Comparison of ENCODE assay signal across 8 cellular contexts in genomic region chr5:138354926-138355378, GRCh38. TPM values are rescaled to one million over a fixed set of nuclear protein-coding genes. Genes with fewer than 3 reads are reported as not detected.
DNase-seq lines count a peak whose midpoint lies in the region; ATAC-seq and TF ChIP-seq lines count a peak whose summit lies in the region.

No MANE protein-coding gene starts in this region.

- TF ChIP-seq POLR2A in IMR-90 (IDR thresholded peaks at IDR 0.05; ENCODE audit: low read depth, low read length), result no peak

- CTCF ChIA-PET in IMR-90 (lab: Yijun Ruan, JAX), result interaction anchor here (0.5 kb wide), 1 partner anchor 15 kb away, joined by 3 read pairs; no protein-coding TSS in a partner anchor

- peak overlapping the region; percentile 89; the same call in 1 of the 2 replicates for H3K4me2 ChIP-seq in IMR-90 (ENCODE audit: low read depth, low read length)

- H3K27ac Mint-ChIP-seq in chondrocyte (ENCODE audit: unreplicated experiment), result peak overlapping the region; percentile 98
- peak overlapping the region; percentile 85 for H3K27ac Mint-ChIP-seq in stimulated activated naive B cell treated with anti-CD40 and anti-IgM and Interleukin-4, amounts not matched to agents 10 μg/mL and 1 μg/mL and 100 μg/mL, for 72 hours

- H2BK20ac ChIP-seq in IMR-90 (ENCODE audit: low read depth, low read length), result no peak overlapping the region

- H3K9ac ChIP-seq in IMR-90 (ENCODE audit: low read depth, low read length), result no peak overlapping the region

- BruUV-seq in IMR-90 (replicated peaks; lab: Mats Ljungman, UMichigan), result no TSS peak

- H3K4ac ChIP-seq in IMR-90 (ENCODE audit: low read depth, low read length), result no peak overlapping the region

- POLR2A ChIA-PET in IMR-90 (lab: Charles Lee; ENCODE audit: unreplicated experiment), result no interaction called here

- peaks cover 4% of the 10 kb centered on the region for H3K9me3 ChIP-seq in IMR-90 (ENCODE audit: control insufficient read depth, insufficient read depth, low read length)

- no peak overlapping the region for H2AK5ac ChIP-seq in IMR-90 (ENCODE audit: low read depth, low read length)

- H2AK9ac ChIP-seq in IMR-90 (replicated peaks; ENCODE audit: low read depth, low read length, poor library complexity), result no peak overlapping the region

- no peak overlapping the region for H2BK120ac ChIP-seq in IMR-90 (ENCODE audit: low read depth, low read length)

- H2AFZ ChIP-seq in IMR-90 (replicated peaks; ENCODE audit: low read length, poor library complexity), result no peak overlapping the region

- no peak overlapping the region for H3K27ac ChIP-seq in IMR-90 (ENCODE audit: insufficient read depth, low read length)

- H3K4me1 ChIP-seq in IMR-90 (ENCODE audit: control insufficient read depth, insufficient read depth, low read length), result peaks cover 2% of the 10 kb centered on the region; the same call in 1 of the 2 replicates

- H2BK5ac ChIP-seq in IMR-90 (ENCODE audit: low read depth, low read length, poor library complexity, severe bottlenecking), result no peak overlapping the region

- H3K4me3 Mint-ChIP-seq in chondrocyte (ENCODE audit: unreplicated experiment), result peak overlapping the region; percentile 94
- peak overlapping the region; percentile 91 to 94 for H3K4me3 Mint-ChIP-seq in stimulated activated naive B cell treated with anti-CD40 and anti-IgM and Interleukin-4, amounts not matched to agents 10 μg/mL and 1 μg/mL and 100 μg/mL, for 72 hours

- no peak overlapping the region for H4K8ac ChIP-seq in IMR-90 (ENCODE audit: low read depth in 2 of 2, low read length in 2 of 2)

- no peak overlapping the region for H2BK15ac ChIP-seq in IMR-90 (ENCODE audit: low read depth, low read length)

- no peak overlapping the region for H3K23ac ChIP-seq in IMR-90 (ENCODE audit: low read depth, low read length)

- dilution Hi-C loops in IMR-90 (cut with HindIII; ENCODE audit: low sequenced_read_pairs, unreplicated experiment), result no loop called here

- H3K27me3 ChIP-seq in IMR-90 (ENCODE audit: control insufficient read depth, insufficient read depth, low read length), result no peaks in the 10 kb centered on the region

- no peak overlapping the region for H3K4me3 ChIP-seq in IMR-90 (ENCODE audit: insufficient read depth, low read depth, low read length)

- no peaks in the 10 kb centered on the region for H3K27me3 Mint-ChIP-seq in chondrocyte (ENCODE audit: low read depth)
- no peaks in the 10 kb centered on the region for H3K27me3 Mint-ChIP-seq in stimulated activated naive B cell treated with anti-CD40 and anti-IgM and Interleukin-4, amounts not matched to agents 10 μg/mL and 1 μg/mL and 100 μg/mL, for 72 hours

- peaks cover 6 to 30% of the 10 kb centered on the region in 2 experiments; a peak in 3 of 4 replicates for H3K79me1 ChIP-seq in IMR-90 (ENCODE audit: low read depth in 1 of 2, low read length in 2 of 2)

- no peak for TF ChIP-seq RAD21 in IMR-90 (IDR thresholded peaks at IDR 0.05; ENCODE audit: low read length)

- intact Hi-C loops in IMR-90 (cut with micrococcal nuclease), result no loop called here

- no peaks in the 10 kb centered on the region for H3K36me3 Mint-ChIP-seq in chondrocyte (ENCODE audit: low read depth)
- H3K36me3 Mint-ChIP-seq in stimulated activated naive B cell treated with anti-CD40 and anti-IgM and Interleukin-4, amounts not matched to agents 10 μg/mL and 1 μg/mL and 100 μg/mL, for 72 hours, result peaks cover 19 to 23% of the 10 kb centered on the region in 2 donors

- peaks cover 44% of the 10 kb centered on the region for H4K20me1 ChIP-seq in IMR-90 (ENCODE audit: insufficient read depth, low read length)

- no CpG with 5 or more reads among the region's 6 CpGs for WGBS in IMR-90 (ENCODE audit: extremely low coverage in 2 of 2, insufficient read length in 1 of 2), 2 experiments

- no peak overlapping the region for H4K91ac ChIP-seq in IMR-90 (ENCODE audit: insufficient read depth, low read depth, low read length)

- H3K9me1 ChIP-seq in IMR-90 (ENCODE audit: insufficient read depth, low read length), result no peaks in the 10 kb centered on the region

- H3K14ac ChIP-seq in IMR-90 (replicated peaks; ENCODE audit: low read depth, low read length), result no peak overlapping the region

- in situ Hi-C loops in IMR-90 (cut with MboI; ENCODE audit: low sequenced_read_pairs), result no loop called here

- DNase-seq in AG20443 (ENCODE audit: low spot score) (peak; percentile 82), IMR-90 (peak; percentile 77), T-helper 9 cell (peak; percentile 16), chondrocyte (ENCODE audit: low spot score) (no peak), medulla oblongata (ENCODE audit: extremely low spot score) (peak; percentile 69), NCI-H1436 (lab: John Stamatoyannopoulos, UW) (no peak)
- DNase-seq in stimulated activated naive B cell treated with anti-CD40 and anti-IgM and Interleukin-4, amounts not matched to agents 10 μg/mL and 1 μg/mL and 100 μg/mL, for 72 hours, result peak; percentile 33

- TF ChIP-seq CTCF in IMR-90 (conservative IDR thresholded peaks at IDR 0.05; ENCODE audit: low read depth, low read length) (0 out of 2 replicates have a peak, but pooled peaks have one; percentile 2), chondrocyte (IDR thresholded peaks at IDR 0.05) (peak; percentile 35)

- peaks cover 54% of the 10 kb centered on the region for H3K4me1 Mint-ChIP-seq in chondrocyte (ENCODE audit: low read depth)
- H3K4me1 Mint-ChIP-seq in stimulated activated naive B cell treated with anti-CD40 and anti-IgM and Interleukin-4, amounts not matched to agents 10 μg/mL and 1 μg/mL and 100 μg/mL, for 72 hours, result peaks cover 28 to 58% of the 10 kb centered on the region in 2 donors

- H3K56ac ChIP-seq in IMR-90 (ENCODE audit: extremely low read depth, insufficient read depth, low read length), result no peak overlapping the region

- H3K18ac ChIP-seq in IMR-90 (ENCODE audit: low read depth, low read length), result no peak overlapping the region

- ATAC-seq in GM19023 (IDR thresholded peaks at IDR 0.05; ENCODE audit: unreplicated experiment), result peak; percentile 33
- peak; percentile 19; the same call in 1 of the 2 replicates for ATAC-seq in IMR-90 (ENCODE audit: low read depth)
- peak; percentile 5 to 15 for ATAC-seq in stimulated activated naive B cell treated with anti-CD40 and anti-IgM and Interleukin-4, amounts not matched to agents 10 μg/mL and 1 μg/mL and 100 μg/mL, for 72 hours (replicated peaks)

- peaks cover 4% of the 10 kb centered on the region for H3K9me3 Mint-ChIP-seq in chondrocyte (ENCODE audit: low read depth)
- H3K9me3 Mint-ChIP-seq in stimulated activated naive B cell treated with anti-CD40 and anti-IgM and Interleukin-4, amounts not matched to agents 10 μg/mL and 1 μg/mL and 100 μg/mL, for 72 hours, result peaks cover 7 to 10% of the 10 kb centered on the region in 2 donors

- H4K5ac ChIP-seq in IMR-90 (ENCODE audit: low read depth, low read length), result no peak overlapping the region

- peaks cover 2% of the 10 kb centered on the region for H3K36me3 ChIP-seq in IMR-90 (ENCODE audit: control insufficient read depth, insufficient read depth, low read length)

TF ChIP-seq in IMR-90, 13 proteins besides CTCF, POLR2A, EP300 and RAD21:
- TF ChIP-seq SMC3 (IDR thresholded peaks at IDR 0.05; ENCODE audit: low read depth, low read length), result no peak
- no peak for TF ChIP-seq MAZ (IDR thresholded peaks at IDR 0.05; ENCODE audit: borderline replicate concordance, low read depth, low read length)
- TF ChIP-seq ELK1 (IDR thresholded peaks at IDR 0.05; ENCODE audit: borderline replicate concordance, low read depth, low read length), result no peak

RNA-seq across cellular contexts. Expression of gene KDM3B, which starts 2.5 kb away (rescaled TPM):
- 35.8 and 36.7 TPM in 2 replicates for total RNA-seq in IMR-90 (2012; rRNA removed)
- polyA plus RNA-seq in IMR-90 (2012; rRNA removed), result 17.1 and 19.4 TPM in 2 replicates
- 5.8 and 7.3 TPM in 2 replicates for polyA plus RNA-seq in IMR-90 (2012; cell fraction: cytosol; rRNA removed)
- 8.0 and 37.0 TPM in 2 replicates for polyA plus RNA-seq in IMR-90 (2012; cell fraction: nucleus; rRNA removed; ENCODE audit: low replicate concordance)
- 37.6 to 51.5 TPM (median 39.1 TPM) in 3 replicates for total RNA-seq in chondrocyte

RNA-seq across cellular contexts. Expression of gene FAM53C, which starts 16.9 kb away (rescaled TPM):
- total RNA-seq in IMR-90 (2012; rRNA removed), result 21.5 and 23.1 TPM in 2 replicates
- 25.6 and 27.5 TPM in 2 replicates for polyA plus RNA-seq in IMR-90 (2012; rRNA removed)
- polyA plus RNA-seq in IMR-90 (2012; cell fraction: cytosol; rRNA removed), result 11.1 and 15.5 TPM in 2 replicates
- 28.5 and 38.9 TPM in 2 replicates for polyA plus RNA-seq in IMR-90 (2012; cell fraction: nucleus; rRNA removed; ENCODE audit: low replicate concordance)
- total RNA-seq in chondrocyte, result 34.3 to 34.8 TPM (median 34.7 TPM) in 3 replicates

RNA-seq across cellular contexts. Expression of gene CDC25C, which starts 23.3 kb away (rescaled TPM):
- 7.5 and 8.2 TPM in 2 replicates for total RNA-seq in IMR-90 (2012; rRNA removed)
- polyA plus RNA-seq in IMR-90 (2012; rRNA removed), result 6.9 and 7.3 TPM in 2 replicates
- 1.3 and 4.8 TPM in 2 replicates for polyA plus RNA-seq in IMR-90 (2012; cell fraction: cytosol; rRNA removed)
- polyA plus RNA-seq in IMR-90 (2012; cell fraction: nucleus; rRNA removed; ENCODE audit: low replicate concordance), result 1.7 and 3.6 TPM in 2 replicates
- total RNA-seq in chondrocyte, result 1.2 to 1.6 TPM (median 1.6 TPM) in 3 replicates

Comparison
In these comparisons a context has a peak if more than half of its experiments do, and no peak if none do; other contexts are left out.
1. DNase-seq: peak in AG20443 (single experiment), IMR-90 (single experiment), T-helper 9 cell (single experiment), medulla oblongata (single experiment) and stimulated activated naive B cell treated with anti-CD40 and anti-IgM and Interleukin-4, amounts not matched to agents 10 μg/mL and 1 μg/mL and 100 μg/mL, for 72 hours (single experiment); none in chondrocyte (single experiment) and NCI-H1436 (single experiment).
2. Peak in every context shown above with its lines, with median percentiles within 50 percentile points of each other: ATAC-seq.